Comparison of ENCODE assay signal across 8 cellular contexts in genomic region chr17:7842380-7842949, GRCh38. TPM values are rescaled to one million over a fixed set of nuclear protein-coding genes. Genes with fewer than 3 reads are reported as not detected.
DNase-seq lines count a peak whose midpoint lies in the region; ATAC-seq, FAIRE-seq and TF ChIP-seq lines count a peak whose summit lies in the region.

No MANE protein-coding gene starts in this region.

- peak overlapping the region; percentile 99 for H3K4me2 ChIP-seq in HepG2 (ENCODE audit: low read depth, low read length)

- H3K27me3 ChIP-seq in HepG2 (ENCODE audit: control insufficient read depth in 1 of 2, insufficient read depth in 2 of 2, low read length in 2 of 2), result peaks cover 0 to 3% of the 10 kb centered on the region in 2 experiments; a peak in 1 of 5 replicates

- TF ChIP-seq CTCF in HepG2 (CRISPR knock-in tag; IDR thresholded peaks at IDR 0.05), result no peak

- TF ChIP-seq EP300 in HepG2 (IDR thresholded peaks at IDR 0.05; ENCODE audit: low read depth in 2 of 2, low read length in 2 of 2) (no peak), HepG2 (CRISPR knock-in tag; IDR thresholded peaks at IDR 0.05; ENCODE audit: borderline replicate concordance) (no peak)

- H3K9me3 ChIP-seq in KOPT-K1 (ENCODE audit: insufficient read depth, low read length, poor library complexity, severe bottlenecking), result no peaks in the 10 kb centered on the region
- no peaks in the 10 kb centered on the region for H3K9me3 ChIP-seq in HepG2 (ENCODE audit: low read length)

- peaks cover 58% of the 10 kb centered on the region for H3K79me2 ChIP-seq in HepG2 (ENCODE audit: insufficient read depth, low read length)

- CTCF ChIA-PET in HepG2 (lab: Yijun Ruan, JAX; ENCODE audit: low intra/inter-chr PET ratio, low total read pairs), result interaction anchor here (0.8 kb wide), 1 partner anchor 20 kb away, joined by 3 read pairs; no protein-coding TSS in a partner anchor

- TF ChIP-seq RAD21 in HepG2 (CRISPR knock-in tag; IDR thresholded peaks at IDR 0.05), result no peak

- POLR2A ChIA-PET in HepG2 (lab: Yijun Ruan, JAX), result interaction anchor here (0.8 to 6.4 kb wide), 13 partner anchors 8 to 439 kb away, joined by 3 to 159 read pairs (median 3); partner anchors contain the start of genes CNTROB, CYB5D1, KDM6B and MPDU1

- in situ Hi-C loops in HepG2 (cut with HindIII; ENCODE audit: extremely low pct_ligation_motif_present, low pct_unique_long_range_greater_than_20kb), result loop anchor here (10.0 kb wide), 1 partner anchor 268 kb away; the partner anchor contains the start of gene CD68

- H2AFZ ChIP-seq in HepG2 (ENCODE audit: low read length), result no peak overlapping the region

- no TSS peak for BruUV-seq in HepG2 (replicated peaks; lab: Mats Ljungman, UMichigan)

- WGBS in HepG2 (ENCODE audit: low lambda C conversion rate), result under 1% methylated on average over 23 of the region's 37 CpGs

- peaks cover 26% of the 10 kb centered on the region for H4K20me1 ChIP-seq in HepG2 (ENCODE audit: insufficient read depth, low read length)

- intact Hi-C loops in HepG2 (cut with micrococcal nuclease; ENCODE audit: unreplicated experiment), result loop anchor here (5.0 kb wide), 1 partner anchor 200 kb away; no protein-coding TSS in a partner anchor

- no peak for TF ChIP-seq POLR2A in HepG2 (IDR thresholded peaks at IDR 0.05; ENCODE audit: insufficient read depth in 1 of 2, low read depth in 2 of 2, low read length in 2 of 2)

- peak overlapping the region; percentile 96 for H3K9ac ChIP-seq in HepG2 (ENCODE audit: insufficient read depth, low read depth, low read length)

- H3K36me3 ChIP-seq in KOPT-K1 (ENCODE audit: insufficient read depth, low read length) (peaks cover 30% of the 10 kb centered on the region), HepG2 (replicated peaks in 1 of 2; ENCODE audit: control insufficient read depth in 1 of 2, insufficient read depth in 2 of 2, low read length in 2 of 2) (peaks cover 16 to 19% of the 10 kb centered on the region in 2 experiments; a peak in 4 of 5 replicates)

- FAIRE-seq in HepG2 (lab: Jason Lieb, UNC), result no peak

- ATAC-seq in HepG2 (peak; percentile 1), GM21381 (IDR thresholded peaks at IDR 0.05; ENCODE audit: unreplicated experiment) (no peak)

- H3K4me1 ChIP-seq in HepG2 (ENCODE audit: insufficient read depth, low read length), result peaks cover 44% of the 10 kb centered on the region

- peak; percentile 58 for DNase-seq in AG08395 (ENCODE audit: low spot score)
- DNase-seq in GM19238 (ENCODE audit: insufficient read length, low spot score), result peak; percentile 68
- peak; percentile 95 for DNase-seq in activated CD4-positive, alpha-beta T cell treated with anti-CD3 and anti-CD28 coated beads for 24 hours (ENCODE audit: low read depth in 2 of 2)
- peak; percentile 56 for DNase-seq in HepG2 (ENCODE audit: low spot score)
- peak; percentile 98 for DNase-seq in stimulated activated CD4-positive, alpha-beta T cell treated with anti-CD3 and anti-CD28 coated beads, Interleukin-4, amount 100 ng/mL, for 1 hour

- H3K4me3 ChIP-seq in HepG2 (replicated peaks in 1 of 3; ENCODE audit: insufficient read depth in 1 of 3, low read depth in 2 of 3, low read length in 3 of 3), result peak overlapping the region; percentile 83 to 95 (median 86)

- H3K27ac ChIP-seq in KOPT-K1 (ENCODE audit: low read depth, low read length, poor library complexity, severe bottlenecking) (peak overlapping the region; percentile 64), cingulate gyrus (ENCODE audit: low read depth, low read length) (peak overlapping the region; percentile 97), HepG2 (ENCODE audit: extremely low read length, insufficient read depth, low read length) (peak overlapping the region; percentile 97)

RNA-seq across cellular contexts. Expression of gene KDM6B, which starts 8.4 kb away (rescaled TPM):
- total RNA-seq in HepG2 (2016; rRNA removed; fragmentation: Illumina TruSeq; extraction: Trizol), result 2.1 and 2.2 TPM in 2 replicates
- 0.30 and 1.9 TPM in 2 replicates for total RNA-seq in HepG2 (2016; cell fraction: cytosol; rRNA removed; fragmentation: Illumina TruSeq; extraction: Trizol; ENCODE audit: low read depth)
- 1.3 and 1.6 TPM in 2 replicates for total RNA-seq in HepG2 (2016; cell fraction: insoluble cytoplasmic fraction; rRNA removed; fragmentation: Illumina TruSeq; extraction: Trizol)
- total RNA-seq in HepG2 (2016; cell fraction: membrane; rRNA removed; fragmentation: Illumina TruSeq; extraction: Trizol), result 1.7 and 3.1 TPM in 2 replicates
- total RNA-seq in HepG2 (2016; cell fraction: nucleus; rRNA removed; fragmentation: Illumina TruSeq; extraction: Trizol), result 5.8 and 6.2 TPM in 2 replicates
- polyA plus RNA-seq in HepG2 (2011; rRNA removed), result 1.3 and 1.9 TPM in 2 replicates
- polyA plus RNA-seq in HepG2 (2011; cell fraction: cytosol; rRNA removed), result 0.42 and 0.82 TPM in 2 replicates
- polyA plus RNA-seq in HepG2 (2011; cell fraction: nucleus; rRNA removed), result 18.1 and 23.2 TPM in 2 replicates
- polyA plus RNA-seq in HepG2 (2012), result 8.4 and 13.6 TPM in 2 replicates
- polyA plus RNA-seq in HepG2 (2016; cell fraction: cytosol; fragmentation: Illumina TruSeq; extraction: Trizol; ENCODE audit: low read depth), result 0.37 and 0.83 TPM in 2 replicates
- polyA plus RNA-seq in HepG2 (2016; cell fraction: insoluble cytoplasmic fraction; fragmentation: Illumina TruSeq; extraction: Trizol; ENCODE audit: low read depth), result 2.4 and 4.0 TPM in 2 replicates
- 0.80 and 1.7 TPM in 2 replicates for polyA plus RNA-seq in HepG2 (2016; cell fraction: membrane; fragmentation: Illumina TruSeq; extraction: Trizol; ENCODE audit: low read depth)
- polyA plus RNA-seq in HepG2 (2016; cell fraction: nucleus; fragmentation: Illumina TruSeq; extraction: Trizol; ENCODE audit: insufficient read depth, low read depth), result 21.8 and 22.9 TPM in 2 replicates
- polyA minus RNA-seq in HepG2 (2011; rRNA and poly(A)+ RNA removed; ENCODE audit: low replicate concordance), result 3.6 and 8.2 TPM in 2 replicates
- polyA minus RNA-seq in HepG2 (2011; cell fraction: cytosol; rRNA and poly(A)+ RNA removed), result 2.2 and 3.8 TPM in 2 replicates
- polyA minus RNA-seq in HepG2 (2011; cell fraction: nucleus; rRNA and poly(A)+ RNA removed), result 18.7 and 21.1 TPM in 2 replicates

RNA-seq across cellular contexts. Expression of gene TMEM88, which starts 12.4 kb away (rescaled TPM):
- 0.31 TPM in 1 of 2 replicates, not detected in the other for total RNA-seq in HepG2 (2016; rRNA removed; fragmentation: Illumina TruSeq; extraction: Trizol)
- total RNA-seq in HepG2 (2016; cell fraction: cytosol; rRNA removed; fragmentation: Illumina TruSeq; extraction: Trizol; ENCODE audit: low read depth), result not detected in 2 replicates
- total RNA-seq in HepG2 (2016; cell fraction: insoluble cytoplasmic fraction; rRNA removed; fragmentation: Illumina TruSeq; extraction: Trizol), result 0.19 TPM in 1 of 2 replicates, not detected in the other
- total RNA-seq in HepG2 (2016; cell fraction: membrane; rRNA removed; fragmentation: Illumina TruSeq; extraction: Trizol), result not detected in 2 replicates
- 1.1 TPM in 1 of 2 replicates, not detected in the other for total RNA-seq in HepG2 (2016; cell fraction: nucleus; rRNA removed; fragmentation: Illumina TruSeq; extraction: Trizol)
- polyA plus RNA-seq in HepG2 (2011; rRNA removed), result 0.66 and 0.84 TPM in 2 replicates
- polyA plus RNA-seq in HepG2 (2011; cell fraction: cytosol; rRNA removed), result 0.08 and 0.43 TPM in 2 replicates
- 7.3 and 9.6 TPM in 2 replicates for polyA plus RNA-seq in HepG2 (2011; cell fraction: nucleus; rRNA removed)
- 0.51 and 1.9 TPM in 2 replicates for polyA plus RNA-seq in HepG2 (2012)
- 0.26 and 0.33 TPM in 2 replicates for polyA plus RNA-seq in HepG2 (2016; cell fraction: cytosol; fragmentation: Illumina TruSeq; extraction: Trizol; ENCODE audit: low read depth)
- 0.28 and 0.30 TPM in 2 replicates for polyA plus RNA-seq in HepG2 (2016; cell fraction: insoluble cytoplasmic fraction; fragmentation: Illumina TruSeq; extraction: Trizol; ENCODE audit: low read depth)
- polyA plus RNA-seq in HepG2 (2016; cell fraction: membrane; fragmentation: Illumina TruSeq; extraction: Trizol; ENCODE audit: low read depth), result 0.23 and 0.27 TPM in 2 replicates
- 4.6 and 6.5 TPM in 2 replicates for polyA plus RNA-seq in HepG2 (2016; cell fraction: nucleus; fragmentation: Illumina TruSeq; extraction: Trizol; ENCODE audit: insufficient read depth, low read depth)
- polyA minus RNA-seq in HepG2 (2011; rRNA and poly(A)+ RNA removed; ENCODE audit: low replicate concordance), result 0.36 TPM in 1 of 2 replicates, not detected in the other
- not detected in 2 replicates for polyA minus RNA-seq in HepG2 (2011; cell fraction: cytosol; rRNA and poly(A)+ RNA removed)
- 1.3 and 2.7 TPM in 2 replicates for polyA minus RNA-seq in HepG2 (2011; cell fraction: nucleus; rRNA and poly(A)+ RNA removed)

RNA-seq across cellular contexts. Expression of gene NAA38, which starts 14.9 kb away (rescaled TPM):
- 91.6 and 105 TPM in 2 replicates for total RNA-seq in HepG2 (2016; rRNA removed; fragmentation: Illumina TruSeq; extraction: Trizol)
- 62.3 and 74.3 TPM in 2 replicates for total RNA-seq in HepG2 (2016; cell fraction: cytosol; rRNA removed; fragmentation: Illumina TruSeq; extraction: Trizol; ENCODE audit: low read depth)
- total RNA-seq in HepG2 (2016; cell fraction: insoluble cytoplasmic fraction; rRNA removed; fragmentation: Illumina TruSeq; extraction: Trizol), result 94.6 and 120 TPM in 2 replicates
- total RNA-seq in HepG2 (2016; cell fraction: membrane; rRNA removed; fragmentation: Illumina TruSeq; extraction: Trizol), result 54.2 and 67.7 TPM in 2 replicates
- total RNA-seq in HepG2 (2016; cell fraction: nucleus; rRNA removed; fragmentation: Illumina TruSeq; extraction: Trizol), result 37.3 and 42.0 TPM in 2 replicates
- 43.9 and 46.9 TPM in 2 replicates for polyA plus RNA-seq in HepG2 (2011; rRNA removed)
- 35.2 and 66.3 TPM in 2 replicates for polyA plus RNA-seq in HepG2 (2011; cell fraction: cytosol; rRNA removed)
- 36.8 and 49.2 TPM in 2 replicates for polyA plus RNA-seq in HepG2 (2011; cell fraction: nucleus; rRNA removed)
- polyA plus RNA-seq in HepG2 (2012), result 19.2 and 22.5 TPM in 2 replicates
- polyA plus RNA-seq in HepG2 (2016; cell fraction: cytosol; fragmentation: Illumina TruSeq; extraction: Trizol; ENCODE audit: low read depth), result 53.8 and 75.0 TPM in 2 replicates
- 69.5 and 79.8 TPM in 2 replicates for polyA plus RNA-seq in HepG2 (2016; cell fraction: insoluble cytoplasmic fraction; fragmentation: Illumina TruSeq; extraction: Trizol; ENCODE audit: low read depth)
- 39.8 and 49.0 TPM in 2 replicates for polyA plus RNA-seq in HepG2 (2016; cell fraction: membrane; fragmentation: Illumina TruSeq; extraction: Trizol; ENCODE audit: low read depth)
- polyA plus RNA-seq in HepG2 (2016; cell fraction: nucleus; fragmentation: Illumina TruSeq; extraction: Trizol; ENCODE audit: insufficient read depth, low read depth), result 46.6 and 50.5 TPM in 2 replicates
- polyA minus RNA-seq in HepG2 (2011; rRNA and poly(A)+ RNA removed; ENCODE audit: low replicate concordance), result 21.5 and 58.0 TPM in 2 replicates
- 35.5 and 51.8 TPM in 2 replicates for polyA minus RNA-seq in HepG2 (2011; cell fraction: cytosol; rRNA and poly(A)+ RNA removed)
- 13.3 and 23.4 TPM in 2 replicates for polyA minus RNA-seq in HepG2 (2011; cell fraction: nucleus; rRNA and poly(A)+ RNA removed)

RNA-seq across cellular contexts. Expression of gene CYB5D1, which starts 15.3 kb away (rescaled TPM):
- 17.0 and 21.4 TPM in 2 replicates for total RNA-seq in HepG2 (2016; rRNA removed; fragmentation: Illumina TruSeq; extraction: Trizol)
- total RNA-seq in HepG2 (2016; cell fraction: cytosol; rRNA removed; fragmentation: Illumina TruSeq; extraction: Trizol; ENCODE audit: low read depth), result 1.1 TPM in 2 replicates
- total RNA-seq in HepG2 (2016; cell fraction: insoluble cytoplasmic fraction; rRNA removed; fragmentation: Illumina TruSeq; extraction: Trizol), result 16.9 and 20.4 TPM in 2 replicates
- total RNA-seq in HepG2 (2016; cell fraction: membrane; rRNA removed; fragmentation: Illumina TruSeq; extraction: Trizol), result 9.5 and 12.3 TPM in 2 replicates
- 9.1 and 10.0 TPM in 2 replicates for total RNA-seq in HepG2 (2016; cell fraction: nucleus; rRNA removed; fragmentation: Illumina TruSeq; extraction: Trizol)
- polyA plus RNA-seq in HepG2 (2011; rRNA removed), result 7.9 and 8.9 TPM in 2 replicates
- 7.7 and 8.1 TPM in 2 replicates for polyA plus RNA-seq in HepG2 (2011; cell fraction: cytosol; rRNA removed)
- polyA plus RNA-seq in HepG2 (2011; cell fraction: nucleus; rRNA removed), result 7.1 and 7.3 TPM in 2 replicates
- 5.1 and 7.4 TPM in 2 replicates for polyA plus RNA-seq in HepG2 (2012)
- 1.4 and 1.9 TPM in 2 replicates for polyA plus RNA-seq in HepG2 (2016; cell fraction: cytosol; fragmentation: Illumina TruSeq; extraction: Trizol; ENCODE audit: low read depth)
- polyA plus RNA-seq in HepG2 (2016; cell fraction: insoluble cytoplasmic fraction; fragmentation: Illumina TruSeq; extraction: Trizol; ENCODE audit: low read depth), result 20.6 and 21.0 TPM in 2 replicates
- polyA plus RNA-seq in HepG2 (2016; cell fraction: membrane; fragmentation: Illumina TruSeq; extraction: Trizol; ENCODE audit: low read depth), result 6.2 and 7.1 TPM in 2 replicates
- 14.1 and 14.8 TPM in 2 replicates for polyA plus RNA-seq in HepG2 (2016; cell fraction: nucleus; fragmentation: Illumina TruSeq; extraction: Trizol; ENCODE audit: insufficient read depth, low read depth)
- polyA minus RNA-seq in HepG2 (2011; rRNA and poly(A)+ RNA removed; ENCODE audit: low replicate concordance), result 9.3 and 30.2 TPM in 2 replicates
- polyA minus RNA-seq in HepG2 (2011; cell fraction: cytosol; rRNA and poly(A)+ RNA removed), result 4.3 and 5.6 TPM in 2 replicates
- 4.2 and 6.0 TPM in 2 replicates for polyA minus RNA-seq in HepG2 (2011; cell fraction: nucleus; rRNA and poly(A)+ RNA removed)

RNA-seq across cellular contexts. Expression of gene CHD3, which starts 46.1 kb away (rescaled TPM):
- 3.3 and 3.7 TPM in 2 replicates for total RNA-seq in HepG2 (2016; rRNA removed; fragmentation: Illumina TruSeq; extraction: Trizol)
- 0.20 and 0.53 TPM in 2 replicates for total RNA-seq in HepG2 (2016; cell fraction: cytosol; rRNA removed; fragmentation: Illumina TruSeq; extraction: Trizol; ENCODE audit: low read depth)
- 1.6 and 3.6 TPM in 2 replicates for total RNA-seq in HepG2 (2016; cell fraction: insoluble cytoplasmic fraction; rRNA removed; fragmentation: Illumina TruSeq; extraction: Trizol)
- 1.1 and 3.2 TPM in 2 replicates for total RNA-seq in HepG2 (2016; cell fraction: membrane; rRNA removed; fragmentation: Illumina TruSeq; extraction: Trizol)
- total RNA-seq in HepG2 (2016; cell fraction: nucleus; rRNA removed; fragmentation: Illumina TruSeq; extraction: Trizol), result 4.7 and 9.3 TPM in 2 replicates
- polyA plus RNA-seq in HepG2 (2011; rRNA removed), result 2.7 and 3.3 TPM in 2 replicates
- 1.8 and 1.9 TPM in 2 replicates for polyA plus RNA-seq in HepG2 (2011; cell fraction: cytosol; rRNA removed)
- polyA plus RNA-seq in HepG2 (2011; cell fraction: nucleus; rRNA removed), result 21.5 and 21.6 TPM in 2 replicates
- polyA plus RNA-seq in HepG2 (2012), result 6.4 and 10.0 TPM in 2 replicates
- 0.57 and 0.75 TPM in 2 replicates for polyA plus RNA-seq in HepG2 (2016; cell fraction: cytosol; fragmentation: Illumina TruSeq; extraction: Trizol; ENCODE audit: low read depth)
- polyA plus RNA-seq in HepG2 (2016; cell fraction: insoluble cytoplasmic fraction; fragmentation: Illumina TruSeq; extraction: Trizol; ENCODE audit: low read depth), result 1.8 and 5.2 TPM in 2 replicates
- 1.1 and 1.3 TPM in 2 replicates for polyA plus RNA-seq in HepG2 (2016; cell fraction: membrane; fragmentation: Illumina TruSeq; extraction: Trizol; ENCODE audit: low read depth)
- polyA plus RNA-seq in HepG2 (2016; cell fraction: nucleus; fragmentation: Illumina TruSeq; extraction: Trizol; ENCODE audit: insufficient read depth, low read depth), result 15.5 and 16.4 TPM in 2 replicates
- polyA minus RNA-seq in HepG2 (2011; rRNA and poly(A)+ RNA removed; ENCODE audit: low replicate concordance), result 8.0 and 73.1 TPM in 2 replicates
- 3.3 and 3.9 TPM in 2 replicates for polyA minus RNA-seq in HepG2 (2011; cell fraction: cytosol; rRNA and poly(A)+ RNA removed)
- polyA minus RNA-seq in HepG2 (2011; cell fraction: nucleus; rRNA and poly(A)+ RNA removed), result 9.1 and 12.4 TPM in 2 replicates
